Comparison of ENCODE assay signal across 8 cellular contexts in the genomic region with DNA sequence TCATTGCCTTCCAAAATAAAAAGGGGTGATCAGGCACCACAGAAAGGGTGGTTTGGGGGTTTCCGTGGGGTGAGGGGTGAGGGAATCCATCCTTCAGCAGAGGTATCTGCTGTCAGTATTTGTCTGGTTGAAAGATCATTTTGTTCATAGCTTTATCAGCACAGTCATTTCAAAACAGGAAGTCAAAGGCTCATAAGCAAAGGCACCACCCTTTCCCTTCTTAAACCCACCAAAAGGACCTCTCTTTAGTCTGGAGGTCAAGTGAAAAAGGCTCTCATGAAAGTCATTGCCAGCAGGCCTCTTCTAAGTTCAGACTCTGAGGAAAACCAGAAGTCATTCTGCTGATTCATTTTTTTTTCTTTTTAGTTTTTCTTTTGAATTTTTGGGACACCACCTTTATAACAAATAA. TPM values are rescaled to one million over a fixed set of nuclear protein-coding genes. Genes with fewer than 3 reads are reported as not detected.
DNase-seq lines count a peak whose midpoint lies in the region; ATAC-seq and TF ChIP-seq lines count a peak whose summit lies in the region.

No MANE protein-coding gene starts in this region.

- H3K9me3 ChIP-seq in left lung (no peaks in the 10 kb centered on the region), testis (no peaks in the 10 kb centered on the region), sigmoid colon (no peaks in the 10 kb centered on the region)

- no peaks in the 10 kb centered on the region for H3K27me3 ChIP-seq in left lung
- H3K27me3 ChIP-seq in testis: no peaks in the 10 kb centered on the region
- no peaks in the 10 kb centered on the region for H3K27me3 ChIP-seq in sigmoid colon
- H3K27me3 ChIP-seq in H7 (ENCODE audit: control insufficient read depth, insufficient read depth, low read length): peaks cover 13% of the 10 kb centered on the region

- H3K4me3 ChIP-seq in left lung: peak overlapping the region in 1 of 2 donors; percentile 5
- H3K4me3 ChIP-seq in testis: no peak overlapping the region
- H3K4me3 ChIP-seq in sigmoid colon: no peak overlapping the region
- no peak overlapping the region for H3K4me3 ChIP-seq in H7 (ENCODE audit: insufficient read depth, low read depth, low read length)

- DNase-seq in T-helper 9 cell (peak; percentile 40), left lung (no peak), testis (no peak), GM03348 (ENCODE audit: low spot score) (no peak), sigmoid colon (no peak), H7 (no peak)

- H3K4me1 ChIP-seq in left lung: peaks cover 10 to 92% of the 10 kb centered on the region in 2 donors
- H3K4me1 ChIP-seq in testis: peaks cover 15% of the 10 kb centered on the region
- H3K4me1 ChIP-seq in sigmoid colon: peaks cover 0 to 30% (median 18%) of the 10 kb centered on the region in 4 donors

- intact Hi-C loops in left lung (cut with DNase I): no loop called here
- intact Hi-C loops in testis (cut with DNase I; ENCODE audit: low total_unique reads): no loop called here
- intact Hi-C loops in sigmoid colon (cut with DNase I): no loop called here

- H3K27ac ChIP-seq in left lung (peak overlapping the region; percentile 57 to 82), testis (no peak overlapping the region), sigmoid colon (peak overlapping the region in 2 of 4 donors; percentile 33 to 38)

- TF ChIP-seq POLR2A in testis (IDR thresholded peaks at IDR 0.05): no peak
- TF ChIP-seq POLR2A in sigmoid colon (IDR thresholded peaks at IDR 0.05): no peak

- H3K36me3 ChIP-seq in left lung (no peaks in the 10 kb centered on the region), testis (ENCODE audit: low read depth, missing control alignments) (no peaks in the 10 kb centered on the region), sigmoid colon (no peaks in the 10 kb centered on the region), H7 (replicated peaks; ENCODE audit: control insufficient read depth, insufficient read depth, low read length) (no peaks in the 10 kb centered on the region)

- TF ChIP-seq EP300 in sigmoid colon (IDR thresholded peaks at IDR 0.05): no peak

- 76 to 85% methylated on average over 1 of the region's 1 CpG for WGBS in testis, 2 donors
- whole genome bisulfite sequencing in sigmoid colon, 2 donors: 44 to 85% methylated on average over 1 of the region's 1 CpG

- no peak for TF ChIP-seq CTCF in left lung (IDR thresholded peaks at IDR 0.05)
- no peak for TF ChIP-seq CTCF in testis (IDR thresholded peaks at IDR 0.05)
- no peak for TF ChIP-seq CTCF in sigmoid colon (IDR thresholded peaks at IDR 0.05)

- ATAC-seq in GM18909 (IDR thresholded peaks at IDR 0.05; ENCODE audit: poor library complexity, unreplicated experiment): peak; percentile 61
- peak; percentile 64 for ATAC-seq in HG03060 (IDR thresholded peaks at IDR 0.05; ENCODE audit: low read depth, unreplicated experiment)
- no peak for ATAC-seq in left lung

RNA-seq across cellular contexts. Expression of gene CHST11, which starts 6.2 kb away (rescaled TPM):
- total RNA-seq in left lung (10 to 100 TPM; 39.3 to 56.9 TPM), testis (10 to 100 TPM; 23.9 to 36.9 TPM), sigmoid colon (10 to 100 TPM in 2 of 4 donors, 1 to 10 TPM in 2; 9.9 to 22.8 (median 13.6) TPM)
- polyA plus RNA-seq in testis (ENCODE audit: insufficient read depth, low read depth, low replicate concordance) (5.1 TPM), sigmoid colon (10 to 100 TPM in 1 of 3 donors, 1 to 10 TPM in 1, under 1 TPM in 1; 0.60 to 10.2 (median 2.1) TPM)
- 14.5 and 14.8 TPM in 2 replicates for total RNA-seq in H7 (2014; rRNA removed; shearing (Covaris generic))

Comparison
In these comparisons a context has a peak if more than half of its experiments do, and no peak if none do; other contexts are left out.
1. H3K27ac ChIP-seq: peak in left lung (2 of 2); none in testis (0 of 2).